Comparison of ENCODE assay signal across 8 cellular contexts in genomic region chr6:31827286-31828079, GRCh38.
DNase-seq lines count a peak whose midpoint lies in the region; ATAC-seq and TF ChIP-seq lines count a peak whose summit lies in the region.

Gene HSPA1B, plus strand, starts transcription at chr6:31827738. Its CDS starts 213 bp downstream, at chr6:31827951.

- H3K27ac ChIP-seq in cingulate gyrus (ENCODE audit: low read depth, low read length), result peak within 1 kb of the TSS; percentile 99

- peak; percentile 99 for TF ChIP-seq POLR2A in GM19099 (IDR thresholded peaks at IDR 0.05; ENCODE audit: extremely low read depth, insufficient read length, low read depth)

- peak; percentile 96 for DNase-seq in AG20443 (ENCODE audit: low spot score)
- peak; percentile 99 for DNase-seq in NCI-H510A (lab: John Stamatoyannopoulos, UW)
- DNase-seq in activated CD4-positive, alpha-beta T cell treated with anti-CD3 and anti-CD28 coated beads for 4 hours, result peak; percentile 80 to 86
- peak; percentile 100 for DNase-seq in kidney glomerular epithelial cell (lab: John Stamatoyannopoulos, UW)
- DNase-seq in stimulated activated CD4-positive, alpha-beta T cell treated with anti-CD3 and anti-CD28 coated beads, Interleukin-1b, Interleukin-23, amount 100 ng/mL, for 1 hour (ENCODE audit: low read depth in 2 of 2), result peak; percentile 60 to 68

- ATAC-seq in HG03432 (IDR thresholded peaks at IDR 0.05; ENCODE audit: unreplicated experiment), result peak; percentile 62

Comparison
In these comparisons a context has a peak if more than half of its experiments do, and no peak if none do; other contexts are left out.
1. Peak in every context shown above with its lines: DNase-seq, ATAC-seq and H3K27ac ChIP-seq.